Comparison of ENCODE assay signal across 38 cellular contexts in the genomic region with DNA sequence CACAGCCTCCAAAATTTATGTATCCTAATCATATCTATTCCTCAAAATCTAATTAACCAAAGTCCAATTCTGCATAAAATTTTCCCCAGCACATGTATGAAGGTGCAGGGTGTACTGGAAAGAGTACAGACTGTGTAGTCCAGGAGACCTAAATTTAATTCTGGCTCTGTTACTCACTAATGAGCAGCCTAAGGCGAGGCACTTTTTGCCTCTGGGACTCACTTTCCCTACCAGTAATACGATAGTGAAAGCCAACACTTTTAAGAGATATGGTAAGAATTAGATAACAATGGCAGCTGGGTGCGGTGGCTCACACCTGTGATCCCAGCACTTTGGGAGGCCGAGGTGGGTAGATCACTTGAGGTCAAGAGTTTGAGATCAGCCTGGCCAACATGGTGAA.
"Had no signal": no experiment of that assay in that cellular context is flagged by ENCODE, and none has a peak within 500 bp of the region (broad histone marks: within the 10 kb centered on the region; RNA-seq: fewer than 3 reads in every experiment).

No MANE protein-coding gene starts in this region.

- H3K36me3 ChIP-seq: adrenal gland, ascending aorta, brain microvascular endothelial cell, breast epithelium, cardiac muscle cell had no signal

- ATAC-seq: activated naive CD4-positive, alpha-beta T cell treated with anti-CD3 and anti-CD28 coated beads, Interleukin-2, amount 50 U/mL, for 72 hours; activated naive CD8-positive, alpha-beta T cell treated with anti-CD3 and anti-CD28 coated beads, Interleukin-2, amount 50 U/mL, for 24 hours; activated T-cell treated with anti-CD3 and anti-CD28 coated beads, Interleukin-2, amount 50 U/mL, for 4 hours; activated T-cell treated with anti-CD3 and anti-CD28 coated beads, Interleukin-2, amount 50 U/mL, for 72 hours; activated T-helper 17 cell treated with anti-CD3 and anti-CD28 coated beads, Interleukin-2, amount 50 U/mL, for 72 hours; body of pancreas had no signal

- H3K27me3 ChIP-seq: adrenal gland, ascending aorta, body of pancreas, brain microvascular endothelial cell, breast epithelium, cardiac muscle cell had no signal

- H3K9me3 ChIP-seq: adrenal gland, ascending aorta, breast epithelium had no signal

- H3K9me3 Mint-ChIP-seq: activated naive CD4-positive, alpha-beta T cell treated with anti-CD3 and anti-CD28 coated beads for 36 hours; activated naive CD4-positive, alpha-beta T cell treated with anti-CD3 and anti-CD28 coated beads, Interleukin-2, amount 10 ng/mL, durations not matched to agents 7 days and 5 days; activated naive CD4-positive, alpha-beta T cell treated with anti-CD3 and anti-CD28 coated beads, Interleukin-2, amount 50 U/mL, for 24 hours; activated naive CD8-positive, alpha-beta T cell treated with anti-CD3 and anti-CD28 coated beads for 36 hours; activated T-cell treated with anti-CD3 and anti-CD28 coated beads, Interleukin-2, amount 50 U/mL, for 24 hours; activated T-cell treated with anti-CD3 and anti-CD28 coated beads, Interleukin-2, amount 50 U/mL, for 4 hours; activated T-helper 1 cell treated with anti-CD3 and anti-CD28 coated beads, Interleukin-12 subunit alpha, Interleukin-12 subunit beta, Interleukin-2, Interleukin-4 antibody, amounts not matched to agents 30 ng/mL and 10 ng/mL and 1 ng/mL, durations not matched to agents 14 hours and 24 hours and 36 hours had no signal

- H3K4me3 Mint-ChIP-seq: activated naive CD4-positive, alpha-beta T cell treated with anti-CD3 and anti-CD28 coated beads for 36 hours; activated naive CD4-positive, alpha-beta T cell treated with anti-CD3 and anti-CD28 coated beads, Interleukin-2, amount 10 ng/mL, durations not matched to agents 7 days and 5 days; activated naive CD4-positive, alpha-beta T cell treated with anti-CD3 and anti-CD28 coated beads, Interleukin-2, amount 50 U/mL, for 24 hours; activated naive CD8-positive, alpha-beta T cell; activated naive CD8-positive, alpha-beta T cell treated with anti-CD3 and anti-CD28 coated beads for 36 hours; activated naive CD8-positive, alpha-beta T cell treated with anti-CD3 and anti-CD28 coated beads, Interleukin-2, amount 10 ng/mL, durations not matched to agents 7 days and 5 days; activated naive CD8-positive, alpha-beta T cell treated with anti-CD3 and anti-CD28 coated beads, Interleukin-2, amount 50 U/mL, for 24 hours; activated T-cell treated with anti-CD3 and anti-CD28 coated beads, Interleukin-2, amount 50 U/mL, for 24 hours; activated T-cell treated with anti-CD3 and anti-CD28 coated beads, Interleukin-2, amount 50 U/mL, for 4 hours; activated T-cell treated with anti-CD3 and anti-CD28 coated beads, Interleukin-2, amount 50 U/mL, for 72 hours; activated T-helper 1 cell treated with anti-CD3 and anti-CD28 coated beads, Interleukin-12 subunit alpha, Interleukin-12 subunit beta, Interleukin-2, Interleukin-4 antibody, amounts not matched to agents 30 ng/mL and 10 ng/mL and 1 ng/mL, durations not matched to agents 14 hours and 24 hours and 36 hours; activated T-helper 17 cell treated with anti-CD3 and anti-CD28 coated beads, Interleukin-2, amount 50 U/mL, for 72 hours; brain; central memory CD8-positive, alpha-beta T cell had no signal

- H3K27ac Mint-ChIP-seq: activated naive CD4-positive, alpha-beta T cell treated with anti-CD3 and anti-CD28 coated beads for 36 hours; activated naive CD4-positive, alpha-beta T cell treated with anti-CD3 and anti-CD28 coated beads, Interleukin-2, amount 10 ng/mL, durations not matched to agents 7 days and 5 days; activated naive CD4-positive, alpha-beta T cell treated with anti-CD3 and anti-CD28 coated beads, Interleukin-2, amount 50 U/mL, for 24 hours; activated naive CD4-positive, alpha-beta T cell treated with anti-CD3 and anti-CD28 coated beads, Interleukin-2, amount 50 U/mL, for 72 hours; activated naive CD8-positive, alpha-beta T cell; activated naive CD8-positive, alpha-beta T cell treated with anti-CD3 and anti-CD28 coated beads for 36 hours; activated naive CD8-positive, alpha-beta T cell treated with anti-CD3 and anti-CD28 coated beads, Interleukin-2, amount 10 ng/mL, durations not matched to agents 7 days and 5 days; activated naive CD8-positive, alpha-beta T cell treated with anti-CD3 and anti-CD28 coated beads, Interleukin-2, amount 50 U/mL, for 24 hours; activated T-cell treated with anti-CD3 and anti-CD28 coated beads, Interleukin-2, amount 50 U/mL, for 24 hours; activated T-cell treated with anti-CD3 and anti-CD28 coated beads, Interleukin-2, amount 50 U/mL, for 72 hours; activated T-helper 1 cell treated with anti-CD3 and anti-CD28 coated beads, Interleukin-12 subunit alpha, Interleukin-12 subunit beta, Interleukin-2, Interleukin-4 antibody, amounts not matched to agents 30 ng/mL and 10 ng/mL and 1 ng/mL, durations not matched to agents 14 hours and 24 hours and 36 hours; activated T-helper 17 cell treated with anti-CD3 and anti-CD28 coated beads, Interleukin-2, amount 50 U/mL, for 72 hours; activated T-helper 2 cell treated with anti-CD3 and anti-CD28 coated beads, Interferon-gamma antibody, Interleukin-2, Interleukin-4, amounts not matched to agents 10 μg/mL and 5 μg/mL and 100 μg/mL, durations not matched to agents 14 hours and 24 hours and 36 hours; brain had no signal

- DNase-seq: activated effector memory CD4-positive, alpha-beta T cell treated with anti-CD3 and anti-CD28 coated beads, Interleukin-2, amount 50 U/mL, for 16 hours; activated effector memory CD4-positive, alpha-beta T cell treated with Interleukin-2 at 50 U/mL for 16 hours; activated gamma-delta T cell; activated gamma-delta T cell treated with Interleukin-2 at 50 U/mL for 16 hours; activated naive CD4-positive, alpha-beta T cell; activated naive CD4-positive, alpha-beta T cell treated with anti-CD3 and anti-CD28 coated beads for 36 hours; activated naive CD4-positive, alpha-beta T cell treated with anti-CD3 and anti-CD28 coated beads, Interleukin-2, amount 10 ng/mL, durations not matched to agents 7 days and 5 days; activated naive CD4-positive, alpha-beta T cell treated with anti-CD3 and anti-CD28 coated beads, Interleukin-2, amount 50 U/mL, for 16 hours; activated naive CD4-positive, alpha-beta T cell treated with Interleukin-2 at 50 U/mL for 16 hours; activated naive CD8-positive, alpha-beta T cell treated with anti-CD3 and anti-CD28 coated beads for 36 hours; activated naive CD8-positive, alpha-beta T cell treated with anti-CD3 and anti-CD28 coated beads, Interleukin-2, amount 10 ng/mL, durations not matched to agents 7 days and 5 days; activated naive CD8-positive, alpha-beta T cell treated with anti-CD3 and anti-CD28 coated beads, Interleukin-2, amount 50 U/mL, for 24 hours; activated T-cell treated with anti-CD3 and anti-CD28 coated beads, Interleukin-2, amount 50 U/mL, for 1 hour; activated T-cell treated with anti-CD3 and anti-CD28 coated beads, Interleukin-2, amount 50 U/mL, for 24 hours; activated T-cell treated with anti-CD3 and anti-CD28 coated beads, Interleukin-2, amount 50 U/mL, for 4 hours; activated T-cell treated with anti-CD3 and anti-CD28 coated beads, Interleukin-2, amount 50 U/mL, for 48 hours; activated T-cell treated with anti-CD3 and anti-CD28 coated beads, Interleukin-2, amount 50 U/mL, for 72 hours; amniotic stem cell; amygdala; anterior cingulate cortex; aorta; body of pancreas; brain microvascular endothelial cell; caudate nucleus; central memory CD4-positive, alpha-beta T cell; cerebellar nuclear complex had no signal

- H3K27ac ChIP-seq: adrenal gland, ascending aorta, body of pancreas, brain microvascular endothelial cell, breast epithelium, cardiac muscle cell had no signal

- H3K4me1 ChIP-seq: adrenal gland, ascending aorta, body of pancreas, breast epithelium had no signal

- H3K4me3 ChIP-seq: adrenal gland, ascending aorta, body of pancreas, breast epithelium, cardiac muscle cell had no signal

- H3K27me3 Mint-ChIP-seq: activated naive CD4-positive, alpha-beta T cell treated with anti-CD3 and anti-CD28 coated beads, Interleukin-2, amount 10 ng/mL, durations not matched to agents 7 days and 5 days; activated naive CD4-positive, alpha-beta T cell treated with anti-CD3 and anti-CD28 coated beads, Interleukin-2, amount 50 U/mL, for 24 hours; activated naive CD8-positive, alpha-beta T cell; activated naive CD8-positive, alpha-beta T cell treated with anti-CD3 and anti-CD28 coated beads for 36 hours; activated naive CD8-positive, alpha-beta T cell treated with anti-CD3 and anti-CD28 coated beads, Interleukin-2, amount 10 ng/mL, durations not matched to agents 7 days and 5 days; activated T-cell treated with anti-CD3 and anti-CD28 coated beads, Interleukin-2, amount 50 U/mL, for 24 hours; activated T-helper 17 cell treated with anti-CD3 and anti-CD28 coated beads, Interleukin-2, amount 50 U/mL, for 72 hours; brain; central memory CD8-positive, alpha-beta T cell had no signal

- H3K4me1 Mint-ChIP-seq: activated naive CD4-positive, alpha-beta T cell treated with anti-CD3 and anti-CD28 coated beads, Interleukin-2, amount 10 ng/mL, durations not matched to agents 7 days and 5 days; activated naive CD4-positive, alpha-beta T cell treated with anti-CD3 and anti-CD28 coated beads, Interleukin-2, amount 50 U/mL, for 24 hours; activated naive CD8-positive, alpha-beta T cell treated with anti-CD3 and anti-CD28 coated beads for 36 hours; activated naive CD8-positive, alpha-beta T cell treated with anti-CD3 and anti-CD28 coated beads, Interleukin-2, amount 10 ng/mL, durations not matched to agents 7 days and 5 days; activated naive CD8-positive, alpha-beta T cell treated with anti-CD3 and anti-CD28 coated beads, Interleukin-2, amount 50 U/mL, for 24 hours; activated T-helper 17 cell treated with anti-CD3 and anti-CD28 coated beads, Interleukin-2, amount 50 U/mL, for 72 hours; brain; central memory CD8-positive, alpha-beta T cell had no signal
